ENCODE assay signal across 2 cellular contexts in the genomic region with DNA sequence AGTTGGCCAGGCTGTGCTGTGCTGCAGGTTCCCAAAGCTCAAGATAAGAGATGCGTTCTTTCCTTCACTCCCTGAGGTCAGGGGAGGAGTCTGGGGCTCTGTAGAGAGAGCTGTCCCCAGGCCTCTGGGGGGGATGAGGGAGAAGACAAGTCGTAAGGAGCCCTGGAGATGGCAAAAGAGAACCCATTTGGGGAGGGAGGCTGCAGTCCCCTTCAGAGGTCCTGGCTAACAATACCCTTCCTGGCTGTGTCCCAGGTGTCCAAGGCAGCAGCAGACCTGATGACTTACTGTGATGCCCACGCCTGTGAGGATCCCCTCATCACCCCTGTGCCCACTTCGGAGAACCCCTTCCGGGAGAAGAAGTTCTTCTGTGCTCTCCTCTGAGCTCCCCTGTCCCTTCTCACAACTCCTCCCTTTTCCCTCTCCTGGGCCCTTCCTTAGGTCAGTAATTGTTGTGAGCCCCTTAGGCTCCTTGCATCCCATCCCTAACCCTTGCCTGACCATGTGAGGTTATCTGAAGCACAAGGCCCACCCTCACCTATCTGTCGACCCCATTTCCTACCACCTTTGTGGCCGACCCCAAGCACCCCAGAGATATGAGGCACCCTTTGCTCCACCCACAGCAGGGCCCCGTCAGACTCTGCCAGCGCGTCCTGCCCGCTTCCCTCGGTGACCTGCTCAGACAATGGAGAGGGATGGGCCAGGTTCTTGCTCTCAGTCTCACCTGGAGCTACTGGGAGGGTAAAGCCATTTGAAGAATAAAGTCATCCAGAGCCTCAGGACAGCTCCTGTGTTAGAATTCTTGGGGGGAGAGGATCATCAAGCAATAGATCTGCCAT.
TF ChIP-seq lines count a peak whose summit lies in the region.

No MANE protein-coding gene starts in this region.

TF ChIP-seq in SK-N-SH, 30 proteins besides CTCF, POLR2A, EP300 and RAD21:
- TF ChIP-seq MXI1 (IDR thresholded peaks at IDR 0.05; ENCODE audit: low read depth, low read length) (no peak), JUND (IDR thresholded peaks at IDR 0.05) (no peak), TEAD4 (IDR thresholded peaks at IDR 0.05; ENCODE audit: borderline replicate concordance, insufficient read depth) (no peak), TAF1 (IDR thresholded peaks at IDR 0.05; ENCODE audit: borderline replicate concordance, low read depth, low read length) (no peak), TCF12 (IDR thresholded peaks at IDR 0.05) (no peak), POLR2AphosphoS5 (IDR thresholded peaks at IDR 0.05; ENCODE audit: low read depth, low read length) (no peak)
- TF ChIP-seq, protein P1, sequence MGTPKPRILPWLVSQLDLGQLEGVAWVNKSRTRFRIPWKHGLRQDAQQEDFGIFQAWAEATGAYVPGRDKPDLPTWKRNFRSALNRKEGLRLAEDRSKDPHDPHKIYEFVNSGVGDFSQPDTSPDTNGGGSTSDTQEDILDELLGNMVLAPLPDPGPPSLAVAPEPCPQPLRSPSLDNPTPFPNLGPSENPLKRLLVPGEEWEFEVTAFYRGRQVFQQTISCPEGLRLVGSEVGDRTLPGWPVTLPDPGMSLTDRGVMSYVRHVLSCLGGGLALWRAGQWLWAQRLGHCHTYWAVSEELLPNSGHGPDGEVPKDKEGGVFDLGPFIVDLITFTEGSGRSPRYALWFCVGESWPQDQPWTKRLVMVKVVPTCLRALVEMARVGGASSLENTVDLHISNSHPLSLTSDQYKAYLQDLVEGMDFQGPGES (IDR thresholded peaks at IDR 0.05; ENCODE audit: low read depth, low read length): no peak

TF ChIP-seq in SK-N-SH treated with all-trans-retinoic acid at 6 μM for 48 hours, 23 proteins besides CTCF, POLR2A, EP300 and RAD21:
- TF ChIP-seq ESRRG (CRISPR knock-in tag; IDR thresholded peaks at IDR 0.05) (no peak), TCF4 (CRISPR knock-in tag; IDR thresholded peaks at IDR 0.05; ENCODE audit: borderline replicate concordance) (no peak), ZFP30 (CRISPR knock-in tag; IDR thresholded peaks at IDR 0.05) (no peak), TOX (CRISPR knock-in tag; IDR thresholded peaks at IDR 0.05; ENCODE audit: borderline replicate concordance) (no peak), ZNF70 (CRISPR knock-in tag; IDR thresholded peaks at IDR 0.05) (no peak), PPARA (CRISPR knock-in tag; IDR thresholded peaks at IDR 0.05; ENCODE audit: borderline replicate concordance) (no peak)
- TF ChIP-seq, protein P2, sequence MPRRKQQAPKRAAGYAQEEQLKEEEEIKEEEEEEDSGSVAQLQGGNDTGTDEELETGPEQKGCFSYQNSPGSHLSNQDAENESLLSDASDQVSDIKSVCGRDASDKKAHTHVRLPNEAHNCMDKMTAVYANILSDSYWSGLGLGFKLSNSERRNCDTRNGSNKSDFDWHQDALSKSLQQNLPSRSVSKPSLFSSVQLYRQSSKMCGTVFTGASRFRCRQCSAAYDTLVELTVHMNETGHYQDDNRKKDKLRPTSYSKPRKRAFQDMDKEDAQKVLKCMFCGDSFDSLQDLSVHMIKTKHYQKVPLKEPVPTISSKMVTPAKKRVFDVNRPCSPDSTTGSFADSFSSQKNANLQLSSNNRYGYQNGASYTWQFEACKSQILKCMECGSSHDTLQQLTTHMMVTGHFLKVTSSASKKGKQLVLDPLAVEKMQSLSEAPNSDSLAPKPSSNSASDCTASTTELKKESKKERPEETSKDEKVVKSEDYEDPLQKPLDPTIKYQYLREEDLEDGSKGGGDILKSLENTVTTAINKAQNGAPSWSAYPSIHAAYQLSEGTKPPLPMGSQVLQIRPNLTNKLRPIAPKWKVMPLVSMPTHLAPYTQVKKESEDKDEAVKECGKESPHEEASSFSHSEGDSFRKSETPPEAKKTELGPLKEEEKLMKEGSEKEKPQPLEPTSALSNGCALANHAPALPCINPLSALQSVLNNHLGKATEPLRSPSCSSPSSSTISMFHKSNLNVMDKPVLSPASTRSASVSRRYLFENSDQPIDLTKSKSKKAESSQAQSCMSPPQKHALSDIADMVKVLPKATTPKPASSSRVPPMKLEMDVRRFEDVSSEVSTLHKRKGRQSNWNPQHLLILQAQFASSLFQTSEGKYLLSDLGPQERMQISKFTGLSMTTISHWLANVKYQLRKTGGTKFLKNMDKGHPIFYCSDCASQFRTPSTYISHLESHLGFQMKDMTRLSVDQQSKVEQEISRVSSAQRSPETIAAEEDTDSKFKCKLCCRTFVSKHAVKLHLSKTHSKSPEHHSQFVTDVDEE (CRISPR knock-in tag; IDR thresholded peaks at IDR 0.05): no peak
TF ChIP-seq in SK-N-SH treated with all-trans-retinoic acid at 6 μM for 48 hours: peak in this region for 0.
